ENCODE assay signal across 9 cellular contexts in the genomic region with DNA sequence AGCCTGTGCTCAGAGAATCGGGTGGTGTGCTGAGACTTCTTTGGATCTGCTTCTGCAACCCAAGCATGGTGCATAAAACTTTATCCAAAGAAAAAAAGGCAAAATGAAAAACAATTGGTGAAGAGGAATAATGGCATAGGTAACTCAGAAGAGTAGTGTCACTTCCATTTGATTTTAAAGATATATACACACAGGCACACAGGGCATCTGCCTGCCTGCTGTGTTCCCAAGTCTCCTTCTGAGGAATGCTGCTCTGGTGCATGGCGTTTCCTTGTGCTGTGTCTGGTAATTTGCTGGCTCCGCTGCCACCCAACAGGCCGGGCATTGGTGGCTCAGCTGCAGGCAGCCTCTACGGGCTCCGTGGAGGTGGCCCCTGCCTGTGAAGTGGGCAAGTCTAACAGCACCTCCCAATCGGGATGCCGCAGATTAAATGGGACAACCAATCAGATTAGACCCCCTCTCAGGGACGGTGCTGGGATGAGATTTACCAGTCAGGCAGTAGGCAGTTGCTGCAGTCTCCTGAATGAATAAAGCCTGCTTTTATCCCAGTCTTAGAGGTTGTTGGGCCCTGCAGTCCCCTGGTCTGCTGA.
DNase-seq lines count a peak whose midpoint lies in the region; ATAC-seq lines count a peak whose summit lies in the region.
"Had no signal": no experiment of that assay in that cellular context is flagged by ENCODE, and none has a peak within 500 bp of the region (broad histone marks: within the 10 kb centered on the region; RNA-seq: fewer than 3 reads in every experiment).

No MANE protein-coding gene starts in this region.

- ATAC-seq in GM18867 (IDR thresholded peaks at IDR 0.05; ENCODE audit: unreplicated experiment), result peak; percentile 7
- peak; percentile 23 for ATAC-seq in HG02943 (IDR thresholded peaks at IDR 0.05; ENCODE audit: low read depth, unreplicated experiment)
- no peak for ATAC-seq in HG03439 (IDR thresholded peaks at IDR 0.05; ENCODE audit: unreplicated experiment)

- H3K27ac ChIP-seq in caudate nucleus (ENCODE audit: low read depth, low read length), result no peak overlapping the region
- H3K27ac ChIP-seq: gastrocnemius medialis had no signal

- peak in 36 of 61 donors; percentile 1 to 78 (median 16) for DNase-seq in caudate nucleus (lab: John Stamatoyannopoulos, UW)
- DNase-seq in putamen (ENCODE audit: low spot score), result peak; percentile 34
- DNase-seq in NCI-H446 (lab: John Stamatoyannopoulos, UW), result no peak
- no peak for DNase-seq in stimulated activated CD4-positive, alpha-beta T cell treated with anti-CD3 and anti-CD28 coated beads, Interleukin-2, amount 100 ng/mL, for 24 hours
- no peak for DNase-seq in NOMO-1 treated with DMSO at 0.1 percent for 48 hours (lab: John Stamatoyannopoulos, UW; ENCODE audit: unreplicated experiment)

Comparison
In these comparisons a context has a peak if more than half of its experiments do, and no peak if none do; other contexts are left out.
1. DNase-seq: peak in caudate nucleus (36 of 61) and putamen (single experiment); none in NCI-H446 (0 of 2), stimulated activated CD4-positive, alpha-beta T cell treated with anti-CD3 and anti-CD28 coated beads, Interleukin-2, amount 100 ng/mL, for 24 hours (0 of 2) and NOMO-1 treated with DMSO at 0.1 percent for 48 hours (single experiment).